Comparison of ENCODE assay signal across 17 cellular contexts in the genomic region with DNA sequence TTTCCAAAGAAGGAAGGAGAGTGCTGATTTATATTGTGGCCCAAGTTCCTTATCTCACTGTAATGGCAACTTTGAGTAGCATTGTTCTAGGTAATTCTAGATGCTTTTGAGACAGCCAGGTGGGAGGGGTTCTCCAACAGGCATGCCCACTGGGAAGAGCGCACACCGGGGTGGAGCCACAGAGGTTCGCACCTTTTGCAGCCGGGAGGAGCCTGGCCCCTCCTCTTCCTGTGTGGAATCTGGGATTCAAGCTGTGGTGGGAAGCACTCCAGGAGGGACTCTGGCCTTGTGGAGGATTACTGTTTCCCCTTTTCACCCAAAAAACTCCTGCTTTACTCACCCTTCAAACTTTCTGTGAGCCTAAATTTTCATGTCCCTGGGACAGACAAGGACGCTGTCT. TPM values are rescaled to one million over a fixed set of nuclear protein-coding genes. Genes with fewer than 3 reads are reported as not detected.
"Had no signal": no experiment of that assay in that cellular context is flagged by ENCODE, and none has a peak within 500 bp of the region (broad histone marks: within the 10 kb centered on the region; RNA-seq: fewer than 3 reads in every experiment).

No MANE protein-coding gene starts in this region.

- H3K27me3 ChIP-seq: colonic mucosa, heart left ventricle, ovary, right atrium auricular region, suprapubic skin, thyroid gland had no signal

- H3K27me3 Mint-ChIP-seq: type B pancreatic cell had no signal

- ATAC-seq: heart left ventricle; natural killer cell; stimulated activated effector memory CD8-positive, alpha-beta T cell treated with anti-CD3 and anti-CD28 coated beads, Interleukin-12 subunit alpha, Interleukin-12 subunit beta, amount 100 ng/mL, for 72 hours; stimulated activated naive CD8-positive, alpha-beta T cell treated with anti-CD3 and anti-CD28 coated beads, Interleukin-15, Interleukin-2, amounts not matched to agents 100 U/mL and 50 U/mL, for 24 hours had no signal

- H3K4me1 Mint-ChIP-seq: mesothelial cell of epicardium had no signal

- H3K9me3 Mint-ChIP-seq: mesothelial cell of epicardium; natural killer cell; neural crest cell; stimulated activated effector memory CD8-positive, alpha-beta T cell treated with anti-CD3 and anti-CD28 coated beads, Interleukin-12 subunit alpha, Interleukin-12 subunit beta, amount 100 ng/mL, for 72 hours; type B pancreatic cell had no signal

- H3K36me3 ChIP-seq: colonic mucosa, heart left ventricle, ovary, right atrium auricular region, suprapubic skin, thyroid gland had no signal

- H3K27ac Mint-ChIP-seq: mesothelial cell of epicardium; natural killer cell; stimulated activated effector memory CD8-positive, alpha-beta T cell treated with anti-CD3 and anti-CD28 coated beads, Interleukin-12 subunit alpha, Interleukin-12 subunit beta, amount 100 ng/mL, for 72 hours; type B pancreatic cell had no signal

- H3K36me3 Mint-ChIP-seq: mesothelial cell of epicardium; natural killer cell; stimulated activated effector memory CD8-positive, alpha-beta T cell treated with anti-CD3 and anti-CD28 coated beads, Interleukin-12 subunit alpha, Interleukin-12 subunit beta, amount 100 ng/mL, for 72 hours had no signal

- H3K4me3 ChIP-seq: colonic mucosa, heart left ventricle, ovary, right atrium auricular region, suprapubic skin, thyroid gland had no signal

- H3K4me1 ChIP-seq: colonic mucosa, heart left ventricle, right atrium auricular region, thyroid gland had no signal

- DNase-seq: colonic mucosa; dermis blood vessel endothelial cell; heart left ventricle; hippocampal formation; kidney glomerular epithelial cell; natural killer cell; ovary; stimulated activated CD4-positive, alpha-beta T cell treated with anti-CD3 and anti-CD28 coated beads, Interleukin-4, amount 100 ng/mL, for 1 hour; stimulated activated CD8-positive, alpha-beta memory T cell treated with anti-CD3 and anti-CD28 coated beads, Interleukin-4, amount 100 ng/mL, for 48 hours; stimulated activated naive CD8-positive, alpha-beta T cell treated with anti-CD3 and anti-CD28 coated beads, Interleukin-15, Interleukin-2, amounts not matched to agents 100 U/mL and 50 U/mL, for 24 hours; thyroid gland had no signal

- H3K27ac ChIP-seq: colonic mucosa, heart left ventricle, ovary, right atrium auricular region, suprapubic skin, thyroid gland had no signal

- H3K9me3 ChIP-seq: colonic mucosa, heart left ventricle, ovary, right atrium auricular region, suprapubic skin, thyroid gland had no signal

- H3K4me3 Mint-ChIP-seq: mesothelial cell of epicardium; natural killer cell; neural crest cell; stimulated activated effector memory CD8-positive, alpha-beta T cell treated with anti-CD3 and anti-CD28 coated beads, Interleukin-12 subunit alpha, Interleukin-12 subunit beta, amount 100 ng/mL, for 72 hours; type B pancreatic cell had no signal

RNA-seq across cellular contexts. Expression of gene CFAP20DC, which starts 53.1 kb away (rescaled TPM):
- total RNA-seq: right atrium auricular region had no signal
